In the genomic region with DNA sequence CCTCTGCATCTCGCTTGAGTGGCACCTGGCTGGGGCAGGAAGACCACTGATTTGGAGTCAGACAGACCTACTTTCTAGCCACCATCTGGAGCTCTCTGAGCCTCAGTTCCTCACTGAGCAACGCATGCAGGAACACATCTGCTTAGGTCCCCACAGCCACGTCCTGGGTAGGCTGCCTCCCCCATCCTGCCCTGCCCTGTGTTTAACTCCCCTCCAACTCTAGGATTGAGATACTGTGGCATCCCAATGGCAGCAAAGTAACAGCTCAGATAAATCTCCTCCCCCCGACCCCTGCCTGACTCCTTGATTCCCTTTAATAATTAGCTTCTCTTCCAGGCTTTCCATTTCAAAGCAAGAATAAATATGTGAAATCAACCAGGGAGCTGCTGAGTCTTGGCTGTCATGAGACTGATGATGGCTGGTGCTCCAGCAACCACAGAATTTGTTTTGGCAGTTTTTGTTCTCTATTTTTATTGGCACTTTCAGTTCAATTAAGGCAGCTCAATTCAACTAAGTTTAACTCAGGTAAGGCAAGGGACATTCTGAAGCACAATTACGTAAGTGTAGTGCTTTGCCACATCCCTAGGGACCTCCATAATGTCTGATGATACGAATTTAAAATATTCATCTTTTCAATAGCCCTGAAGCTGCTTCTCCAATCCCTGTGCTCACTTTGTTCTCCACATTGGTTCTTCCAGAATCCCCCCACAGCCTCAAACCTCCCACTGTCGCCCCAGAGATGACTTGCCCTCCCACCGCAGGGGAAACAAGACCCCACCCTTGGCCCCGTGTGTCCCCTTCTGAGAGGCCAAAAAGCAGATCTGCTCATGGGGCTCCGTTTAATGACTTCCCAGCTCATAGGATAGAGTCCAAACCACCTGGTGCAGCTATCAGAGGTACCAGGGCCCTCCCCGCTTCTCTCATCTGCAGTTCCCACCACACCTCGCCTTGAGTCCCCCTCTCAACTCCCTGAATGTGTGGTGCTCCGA, we compare ENCODE assay signal across 9 cellular contexts.
DNase-seq lines count a peak whose midpoint lies in the region; ATAC-seq and TF ChIP-seq lines count a peak whose summit lies in the region.
"Had no signal": no experiment of that assay in that cellular context is flagged by ENCODE, and none has a peak within 500 bp of the region (broad histone marks: within the 10 kb centered on the region; RNA-seq: fewer than 3 reads in every experiment).

No MANE protein-coding gene starts in this region.

- no peaks in the 10 kb centered on the region for H3K27me3 ChIP-seq in DOHH2 (ENCODE audit: control insufficient read depth, low read length)

- peaks cover 82% of the 10 kb centered on the region for H3K4me1 ChIP-seq in DOHH2 (ENCODE audit: control insufficient read depth, low read length)

- H3F3A ChIP-seq in DOHH2 (ENCODE audit: control insufficient read depth, insufficient read depth), result peaks cover 39% of the 10 kb centered on the region

- H3K9me3 ChIP-seq in DOHH2 (ENCODE audit: control insufficient read depth, insufficient read depth, low read length), result no peaks in the 10 kb centered on the region

- H3K9me2 ChIP-seq in DOHH2 (replicated peaks; ENCODE audit: control insufficient read depth, low read length), result no peaks in the 10 kb centered on the region

- DNase-seq in astrocyte of the cerebellum (ENCODE audit: low read depth) (peak; percentile 36), globus pallidus (ENCODE audit: low spot score) (no peak)
- DNase-seq in stimulated activated CD4-positive, alpha-beta T cell treated with anti-CD3 and anti-CD28 coated beads, Interleukin-2, amount 100 ng/mL, for 24 hours, result no peak
- no peak for DNase-seq in activated CD4-positive, CD25-positive, alpha-beta regulatory T cell (lab: John Stamatoyannopoulos, UW)
- no peak for DNase-seq in activated effector memory CD4-positive, alpha-beta T cell treated with anti-CD3 and anti-CD28 coated beads, Interleukin-2, amount 50 U/mL, for 16 hours
- DNase-seq: activated CD4-positive, alpha-beta memory T cell treated with anti-CD3 and anti-CD28 coated beads, Interleukin-2, amount 10 ng/mL, durations not matched to agents 7 days and 5 days had no signal

- peaks cover 49% of the 10 kb centered on the region for H3K36me3 ChIP-seq in DOHH2 (ENCODE audit: control insufficient read depth, low read length)

- no peaks in the 10 kb centered on the region for H4K20me1 ChIP-seq in DOHH2 (ENCODE audit: control insufficient read depth, insufficient read depth, low read depth, low read length)

- H3K27ac ChIP-seq in DOHH2 (ENCODE audit: low read depth, low read length), result peak overlapping the region; percentile 98

- peak overlapping the region; percentile 83 for H3K4me2 ChIP-seq in DOHH2 (ENCODE audit: low read length)

- peak overlapping the region; percentile 92 for H3K4me3 ChIP-seq in DOHH2 (ENCODE audit: low read length)
- no peak overlapping the region for H3K4me3 ChIP-seq in astrocyte of the cerebellum (ENCODE audit: low read depth, low read length)

- peak; percentile 63 for ATAC-seq in GM19372 (IDR thresholded peaks at IDR 0.05; ENCODE audit: low read depth, unreplicated experiment)
- ATAC-seq in HG03095 (IDR thresholded peaks at IDR 0.05; ENCODE audit: unreplicated experiment), result peak; percentile 68

- in situ Hi-C loops in astrocyte of the cerebellum (cut with HindIII; ENCODE audit: low sequenced_read_pairs), result no loop called here

- TF ChIP-seq CTCF in DOHH2 (IDR thresholded peaks at IDR 0.05; ENCODE audit: low read depth, low read length, poor library complexity, severe bottlenecking), result no peak
- TF ChIP-seq CTCF in astrocyte of the cerebellum (IDR thresholded peaks at IDR 0.05; ENCODE audit: low read depth, low read length, missing control alignments), result no peak

- peaks cover 40% of the 10 kb centered on the region for H3K79me2 ChIP-seq in DOHH2 (ENCODE audit: control insufficient read depth, low read length)
